3 cellular contexts compared by ENCODE assay signal in genomic region chr20:58261660-58262059, GRCh38. TPM values are rescaled to one million over a fixed set of nuclear protein-coding genes. Genes with fewer than 3 reads are reported as not detected.
"Had no signal": no experiment of that assay in that cellular context is flagged by ENCODE, and none has a peak within 500 bp of the region (broad histone marks: within the 10 kb centered on the region; RNA-seq: fewer than 3 reads in every experiment).

No MANE protein-coding gene starts in this region.

- DNase-seq: GDM1, GF-D8 had no signal

- H3K4me3 ChIP-seq: GM12878 had no signal

- ATAC-seq: GM12878 had no signal

RNA-seq across cellular contexts. Expression of gene ANKRD60, which starts 33.2 kb away (rescaled TPM):
- polyA plus RNA-seq: GM12878 had no signal
